Comparison of ENCODE assay signal across 11 cellular contexts in the genomic region with DNA sequence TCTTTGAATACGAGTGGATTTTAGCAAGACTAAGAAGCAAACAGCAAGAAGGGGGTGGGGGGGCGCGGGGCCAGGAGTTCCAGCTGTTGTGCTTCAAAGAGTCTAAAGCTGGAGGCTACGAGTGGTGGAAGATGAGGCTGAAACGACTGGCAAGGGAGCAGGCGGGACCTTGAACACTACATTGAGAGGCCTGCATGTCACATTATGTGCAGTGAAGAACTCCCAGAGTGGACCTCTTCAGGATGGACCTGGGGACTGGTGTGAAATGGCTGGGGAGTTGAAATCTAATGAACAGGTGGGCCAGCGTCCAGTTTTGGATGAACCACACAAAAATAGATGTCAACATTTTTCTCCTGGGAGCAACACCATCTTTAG. TPM values are rescaled to one million over a fixed set of nuclear protein-coding genes. Genes with fewer than 3 reads are reported as not detected.
DNase-seq lines count a peak whose midpoint lies in the region; ATAC-seq and TF ChIP-seq lines count a peak whose summit lies in the region.
"Had no signal": no experiment of that assay in that cellular context is flagged by ENCODE, and none has a peak within 500 bp of the region (broad histone marks: within the 10 kb centered on the region; RNA-seq: fewer than 3 reads in every experiment).

No MANE protein-coding gene starts in this region.

- TF ChIP-seq CTCF in mesothelial cell of epicardium (IDR thresholded peaks at IDR 0.05; ENCODE audit: unreplicated experiment) = no peak
- TF ChIP-seq CTCF in transverse colon (IDR thresholded peaks at IDR 0.05) = no peak
- no peak for TF ChIP-seq CTCF in PC-9 (conservative IDR thresholded peaks at IDR 0.05)

- peak overlapping the region in 3 of 4 donors; percentile 61 to 71 (median 67) for H3K27ac ChIP-seq in transverse colon
- H3K27ac ChIP-seq in PC-9 = no peak overlapping the region

- no TSS peak for BruUV-seq in PC-9 (replicated peaks; lab: Mats Ljungman, UMichigan)

- CTCF ChIA-PET in PC-9 (lab: Charles Lee) = no interaction called here

- H3F3A ChIP-seq in PC-9 (ENCODE audit: insufficient read depth, low read depth) = no peaks in the 10 kb centered on the region; the same call in 1 of the 2 replicates

- peaks cover 25% of the 10 kb centered on the region for H3K4me1 Mint-ChIP-seq in activated naive CD8-positive, alpha-beta T cell treated with anti-CD3 and anti-CD28 coated beads, Interleukin-2, amount 10 ng/mL, durations not matched to agents 7 days and 5 days
- peaks cover 25% of the 10 kb centered on the region for H3K4me1 Mint-ChIP-seq in mesothelial cell of epicardium

- peaks cover 8% of the 10 kb centered on the region for H3K36me3 Mint-ChIP-seq in activated naive CD8-positive, alpha-beta T cell treated with anti-CD3 and anti-CD28 coated beads, Interleukin-2, amount 10 ng/mL, durations not matched to agents 7 days and 5 days
- peaks cover 19% of the 10 kb centered on the region for H3K36me3 Mint-ChIP-seq in mesothelial cell of epicardium

- H2AFZ ChIP-seq in PC-9 = no peak overlapping the region

- WGBS in transverse colon (ENCODE audit: low coverage in 1 of 2), 2 donors = 78 to 80% methylated on average over 1 to 7 of the region's 7 CpGs

- no peak for TF ChIP-seq EP300 in transverse colon (IDR thresholded peaks at IDR 0.05; ENCODE audit: low read depth)

- H3K9me2 ChIP-seq in PC-9 (ENCODE audit: insufficient read depth) = no peaks in the 10 kb centered on the region

- H3K27me3 ChIP-seq in transverse colon (peaks cover 4% of the 10 kb centered on the region), PC-9 (ENCODE audit: insufficient read depth, low read depth) (no peaks in the 10 kb centered on the region)

- no peak for TF ChIP-seq POLR2A in transverse colon (IDR thresholded peaks at IDR 0.05)

- H3K4me2 ChIP-seq in PC-9 = no peak overlapping the region

- H3K4me1 ChIP-seq in transverse colon (peaks cover 12 to 16% (median 15%) of the 10 kb centered on the region in 4 donors), PC-9 (replicated peaks; ENCODE audit: insufficient read depth) (no peaks in the 10 kb centered on the region)

- H3K27me3 Mint-ChIP-seq in activated naive CD8-positive, alpha-beta T cell treated with anti-CD3 and anti-CD28 coated beads, Interleukin-2, amount 10 ng/mL, durations not matched to agents 7 days and 5 days = no peaks in the 10 kb centered on the region
- no peaks in the 10 kb centered on the region for H3K27me3 Mint-ChIP-seq in mesothelial cell of epicardium (ENCODE audit: low read depth)

- H3K4me3 ChIP-seq in transverse colon (peak overlapping the region in 2 of 4 donors; percentile 50 to 53), PC-9 (no peak overlapping the region)

- in situ Hi-C loops in transverse colon (cut with MboI; ENCODE audit: low pct_ligation_motif_present in 1 of 4, low pct_unique_long_range_greater_than_20kb in 1 of 4, low sequenced_read_pairs in 3 of 4) (no loop called here), KBM-7 (cut with MboI; ENCODE audit: low pct_unique_long_range_greater_than_20kb, low sequenced_read_pairs) (no loop called here)

- ATAC-seq in activated naive CD8-positive, alpha-beta T cell treated with anti-CD3 and anti-CD28 coated beads, Interleukin-2, amount 10 ng/mL, durations not matched to agents 7 days and 5 days (ENCODE audit: low read depth) = no peak
- no peak for ATAC-seq in left colon

- peak; percentile 62 for DNase-seq in activated effector memory CD4-positive, alpha-beta T cell treated with anti-CD3 and anti-CD28 coated beads, Interleukin-2, amount 50 U/mL, for 16 hours
- no peak for DNase-seq in activated effector memory CD4-positive, alpha-beta T cell treated with Interleukin-2 at 50 U/mL for 16 hours
- DNase-seq in activated naive CD8-positive, alpha-beta T cell treated with anti-CD3 and anti-CD28 coated beads, Interleukin-2, amount 10 ng/mL, durations not matched to agents 7 days and 5 days = no peak
- DNase-seq in mesothelial cell of epicardium (ENCODE audit: low spot score in 2 of 2, unreplicated experiment in 2 of 2) = no peak
- no peak for DNase-seq in transverse colon
- no peak for DNase-seq in KBM-7
- no peak for DNase-seq in PC-9
- no peak for DNase-seq in left colon
- DNase-seq: HCEC 1CT, left cardiac atrium, NCI-H524 treated with DMSO at 0.1 percent for 48 hours had no signal

- H3K36me3 ChIP-seq in transverse colon = no peaks in the 10 kb centered on the region
- no peaks in the 10 kb centered on the region for H3K36me3 ChIP-seq in PC-9 (ENCODE audit: low read depth)

- intact Hi-C loops in transverse colon (cut with DNase I; ENCODE audit: low total_unique reads) = no loop called here
- intact Hi-C loops in PC-9 (cut with micrococcal nuclease; ENCODE audit: unreplicated experiment) = no loop called here
- intact Hi-C loops in left colon (cut with DNase I, micrococcal nuclease) = no loop called here

- no peaks in the 10 kb centered on the region for H3K9me3 Mint-ChIP-seq in activated naive CD8-positive, alpha-beta T cell treated with anti-CD3 and anti-CD28 coated beads, Interleukin-2, amount 10 ng/mL, durations not matched to agents 7 days and 5 days
- H3K9me3 Mint-ChIP-seq in mesothelial cell of epicardium = no peaks in the 10 kb centered on the region

- H4K20me1 ChIP-seq in PC-9 (ENCODE audit: insufficient read depth) = no peaks in the 10 kb centered on the region

- POLR2A ChIA-PET in activated naive CD8-positive, alpha-beta T cell treated with anti-CD3 and anti-CD28 coated beads, Interleukin-2, amount 10 ng/mL, durations not matched to agents 7 days and 5 days (lab: Charles Lee) = interaction anchor here (3.4 kb wide), 1 partner anchor 30 kb away, joined by 21 read pairs; a partner anchor contains a TSS
- POLR2A ChIA-PET in PC-9 (lab: Charles Lee; ENCODE audit: unreplicated experiment) = no interaction called here

- H3K27ac Mint-ChIP-seq in activated naive CD8-positive, alpha-beta T cell treated with anti-CD3 and anti-CD28 coated beads, Interleukin-2, amount 10 ng/mL, durations not matched to agents 7 days and 5 days = peak overlapping the region; percentile 86
- peak overlapping the region; percentile 90 for H3K27ac Mint-ChIP-seq in mesothelial cell of epicardium

- H3K9me3 ChIP-seq in transverse colon (no peaks in the 10 kb centered on the region), PC-9 (ENCODE audit: insufficient read depth, low read depth) (no peaks in the 10 kb centered on the region)

- H3K4me3 Mint-ChIP-seq in activated naive CD8-positive, alpha-beta T cell treated with anti-CD3 and anti-CD28 coated beads, Interleukin-2, amount 10 ng/mL, durations not matched to agents 7 days and 5 days = peak overlapping the region; percentile 87
- peak overlapping the region; percentile 73 for H3K4me3 Mint-ChIP-seq in mesothelial cell of epicardium

- no peaks in the 10 kb centered on the region for H3K79me2 ChIP-seq in PC-9 (ENCODE audit: low read depth)

RNA-seq across cellular contexts. Expression of a gene that starts 1.1 kb away (rescaled TPM):
- 10 to 100 TPM; 13.5 to 13.9 TPM for total RNA-seq in activated naive CD8-positive, alpha-beta T cell treated with anti-CD3 and anti-CD28 coated beads, Interleukin-2, amount 10 ng/mL, durations not matched to agents 7 days and 5 days
- total RNA-seq in mesothelial cell of epicardium (57.7 to 62.6 TPM (median 61.8 TPM) in 3 replicates), transverse colon (10 to 100 TPM in 1 of 4 donors, 1 to 10 TPM in 3; 3.3 to 16.5 (median 5.6) TPM), PC-9 (2021) (0.43 TPM in 1 of 2 replicates, not detected in the other), left colon (1 to 10 TPM; 1.4 to 3.0 TPM)

RNA-seq across cellular contexts. Expression of a gene that starts 29.7 kb away (rescaled TPM):
- 10 to 100 TPM; 27.9 to 28.8 TPM for total RNA-seq in activated naive CD8-positive, alpha-beta T cell treated with anti-CD3 and anti-CD28 coated beads, Interleukin-2, amount 10 ng/mL, durations not matched to agents 7 days and 5 days
- 0.99 to 1.4 TPM (median 1.4 TPM) in 3 replicates for total RNA-seq in mesothelial cell of epicardium
- 1 to 10 TPM in 2 of 4 donors, not detected in 2; 3.2 to 8.2 TPM for total RNA-seq in transverse colon
- not detected in 2 replicates for total RNA-seq in PC-9 (2021)
- total RNA-seq in left colon = under 1 TPM; 0.34 to 0.45 TPM

RNA-seq across cellular contexts. Expression of a gene that starts 50.4 kb away (rescaled TPM):
- total RNA-seq in activated naive CD8-positive, alpha-beta T cell treated with anti-CD3 and anti-CD28 coated beads, Interleukin-2, amount 10 ng/mL, durations not matched to agents 7 days and 5 days = 100 to 1,000 TPM; 104 to 110 TPM
- total RNA-seq in mesothelial cell of epicardium = 123 to 132 TPM (median 129 TPM) in 3 replicates
- total RNA-seq in transverse colon = 10 to 100 TPM; 12.3 to 55.3 (median 27.4) TPM
- total RNA-seq in PC-9 (2021) = 76.8 and 78.3 TPM in 2 replicates
- total RNA-seq in left colon = 10 to 100 TPM; 22.3 to 24.5 TPM
